9 cellular contexts compared by ENCODE assay signal in the genomic region with DNA sequence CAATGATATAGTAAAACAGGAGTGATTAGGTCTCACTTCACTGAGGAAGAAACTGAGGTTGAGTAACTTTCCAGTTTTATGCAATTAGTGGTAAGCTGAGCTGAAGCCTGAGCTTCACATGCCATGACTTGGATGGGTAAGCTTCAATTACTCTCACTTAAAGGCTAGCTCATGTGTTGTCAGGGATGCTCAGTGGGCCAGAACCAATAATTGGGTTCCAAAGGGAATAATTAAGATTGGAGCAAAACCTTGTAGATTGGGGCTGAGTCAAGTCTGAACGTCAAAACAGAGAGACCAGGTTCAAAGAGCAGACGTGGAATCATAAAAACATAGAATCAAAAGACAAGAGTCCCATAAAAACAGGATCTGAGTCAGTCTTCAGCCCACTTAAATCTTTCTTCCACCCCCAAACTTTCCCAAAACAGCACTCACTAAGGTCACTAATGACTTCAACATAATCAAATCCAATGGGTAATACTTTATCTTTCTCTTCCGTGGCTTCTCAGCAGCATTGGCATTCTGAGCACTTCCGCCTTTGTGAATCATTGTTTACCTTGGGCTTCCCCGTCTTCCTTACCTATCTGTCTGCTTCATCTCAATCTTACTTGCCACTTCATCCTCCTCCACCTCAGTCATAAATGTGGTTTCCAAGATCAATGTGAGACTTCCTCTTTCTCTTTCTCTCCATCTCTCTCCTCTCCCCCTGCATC. TPM values are rescaled to one million over a fixed set of nuclear protein-coding genes. Genes with fewer than 3 reads are reported as not detected.
DNase-seq lines count a peak whose midpoint lies in the region; ATAC-seq, FAIRE-seq and TF ChIP-seq lines count a peak whose summit lies in the region.
"Had no signal": no experiment of that assay in that cellular context is flagged by ENCODE, and none has a peak within 500 bp of the region (broad histone marks: within the 10 kb centered on the region; RNA-seq: fewer than 3 reads in every experiment).

No MANE protein-coding gene starts in this region.

- H2AFZ ChIP-seq in astrocyte (ENCODE audit: low read depth, low read length): no peak overlapping the region

- H3K4me1 Mint-ChIP-seq in astrocyte (ENCODE audit: low read depth, unreplicated experiment) (peaks cover 10% of the 10 kb centered on the region), glutamatergic neuron (ENCODE audit: low read depth, unreplicated experiment) (no peaks in the 10 kb centered on the region)
- H3K4me1 Mint-ChIP-seq: brain had no signal

- no peaks in the 10 kb centered on the region for H3K36me3 ChIP-seq in astrocyte (ENCODE audit: insufficient read depth, low read length)

- no peaks in the 10 kb centered on the region for H4K20me1 ChIP-seq in astrocyte (ENCODE audit: insufficient read depth, low read length)

- H3K27me3 Mint-ChIP-seq in astrocyte (ENCODE audit: low read depth, unreplicated experiment) (peaks cover 4% of the 10 kb centered on the region), glutamatergic neuron (ENCODE audit: unreplicated experiment) (no peaks in the 10 kb centered on the region)

- H3K4me3 Mint-ChIP-seq in astrocyte (ENCODE audit: unreplicated experiment): no peak overlapping the region
- no peak overlapping the region for H3K4me3 Mint-ChIP-seq in glutamatergic neuron (ENCODE audit: unreplicated experiment)
- H3K4me3 Mint-ChIP-seq: brain had no signal

- H3K9me3 Mint-ChIP-seq in astrocyte (ENCODE audit: unreplicated experiment) (peaks cover 2% of the 10 kb centered on the region), glutamatergic neuron (ENCODE audit: unreplicated experiment) (no peaks in the 10 kb centered on the region)

- peaks cover 5% of the 10 kb centered on the region for H3K9me3 ChIP-seq in astrocyte (ENCODE audit: insufficient read depth, low read depth, low read length)

- DNase-seq in AG09309 (ENCODE audit: low read depth) (peak; percentile 60), astrocyte (ENCODE audit: low read depth) (peak; percentile 81), urothelium cell line (ENCODE audit: low spot score) (peak; percentile 75), glutamatergic neuron (no peak), NCI-H69 (lab: John Stamatoyannopoulos, UW) (no peak)

- H3K27me3 ChIP-seq in astrocyte (ENCODE audit: insufficient read depth, low read length): no peaks in the 10 kb centered on the region

- H3K36me3 Mint-ChIP-seq in astrocyte (ENCODE audit: low read depth, unreplicated experiment) (no peaks in the 10 kb centered on the region), glutamatergic neuron (ENCODE audit: unreplicated experiment) (no peaks in the 10 kb centered on the region)
- H3K36me3 Mint-ChIP-seq: brain had no signal

- peak; percentile 77 for ATAC-seq in GM19324 (IDR thresholded peaks at IDR 0.05; ENCODE audit: low FRiP score, unreplicated experiment)
- peak; percentile 95 for ATAC-seq in HG03432 (IDR thresholded peaks at IDR 0.05; ENCODE audit: unreplicated experiment)
- no peak for ATAC-seq in GM19455 (IDR thresholded peaks at IDR 0.05; ENCODE audit: unreplicated experiment)

- H3K27ac Mint-ChIP-seq in astrocyte (ENCODE audit: unreplicated experiment): no peak overlapping the region
- no peak overlapping the region for H3K27ac Mint-ChIP-seq in glutamatergic neuron (ENCODE audit: unreplicated experiment)
- H3K27ac Mint-ChIP-seq: brain had no signal

- H3K4me1 ChIP-seq in astrocyte (ENCODE audit: insufficient read depth, low read length): peaks cover 17% of the 10 kb centered on the region

- peak overlapping the region; percentile 70 for H3K4me2 ChIP-seq in astrocyte (ENCODE audit: low read length)

- no peak overlapping the region for H3K9ac ChIP-seq in astrocyte (ENCODE audit: low read length)

- FAIRE-seq in astrocyte (lab: Jason Lieb, UNC) (peak; percentile 91), urothelium cell line (lab: Jason Lieb, UNC) (no peak)

- H3K27ac ChIP-seq in astrocyte (ENCODE audit: low read depth, low read length): peak overlapping the region; percentile 49

- TF ChIP-seq CTCF in AG09309 (IDR thresholded peaks at IDR 0.05; ENCODE audit: control insufficient read depth, insufficient read depth, low read depth, low read length, missing control alignments) (no peak), astrocyte (IDR thresholded peaks at IDR 0.05; ENCODE audit: insufficient read depth, low read depth, low read length) (no peak), glutamatergic neuron (IDR thresholded peaks at IDR 0.05; ENCODE audit: partially characterized antibody, unreplicated experiment) (no peak)

- H3K4me3 ChIP-seq in AG09309 (ENCODE audit: control insufficient read depth, low read depth, low read length): no peak overlapping the region
- no peak overlapping the region for H3K4me3 ChIP-seq in astrocyte (ENCODE audit: insufficient read depth, low read depth, low read length)

- no peaks in the 10 kb centered on the region for H3K79me2 ChIP-seq in astrocyte (ENCODE audit: insufficient read depth, low read length)

RNA-seq across cellular contexts. Expression of a gene that starts 23.0 kb away (rescaled TPM):
- total RNA-seq in astrocyte (22.0 and 27.3 TPM in 2 replicates), glutamatergic neuron (ENCODE audit: unreplicated experiment) (12.8 TPM)

Comparison
In these comparisons a context has a peak if more than half of its experiments do, and no peak if none do; other contexts are left out.
1. DNase-seq: peak in AG09309 (single experiment), astrocyte (single experiment) and urothelium cell line (single experiment); none in glutamatergic neuron (single experiment) and NCI-H69 (single experiment).